8 cellular contexts compared by ENCODE assay signal in genomic region chr1:156420209-156421061, GRCh38. TPM values are rescaled to one million over a fixed set of nuclear protein-coding genes. Genes with fewer than 3 reads are reported as not detected.
A peak's percentile ranks its signal among the peaks of the same experiment; 100 is the strongest.
DNase-seq lines count a peak whose midpoint lies in the region; ATAC-seq and TF ChIP-seq lines count a peak whose summit lies in the region.

No MANE protein-coding gene starts in this region.

- TF ChIP-seq CTCF in endothelial cell (IDR thresholded peaks at IDR 0.05; ENCODE audit: unreplicated experiment), result peak; percentile 4

- peaks cover 25% of the 10 kb centered on the region for H3K27me3 Mint-ChIP-seq in endothelial cell (ENCODE audit: unreplicated experiment)

- H3K4me1 Mint-ChIP-seq in endothelial cell (ENCODE audit: unreplicated experiment), result peaks cover 24% of the 10 kb centered on the region

- peaks cover 8% of the 10 kb centered on the region for H3K36me3 Mint-ChIP-seq in endothelial cell (ENCODE audit: low read depth, unreplicated experiment)

- ATAC-seq in activated CD4-positive, CD25-positive, alpha-beta regulatory T cell treated with anti-CD3 and anti-CD28 coated beads, Interleukin-2, amount 50 U/mL, for 24 hours, result peak; percentile 88

- H3K27ac Mint-ChIP-seq in endothelial cell (ENCODE audit: unreplicated experiment), result no peak overlapping the region

- H3K9me3 Mint-ChIP-seq in endothelial cell (ENCODE audit: unreplicated experiment), result no peaks in the 10 kb centered on the region

- peak overlapping the region; percentile 67 for H3K4me3 Mint-ChIP-seq in endothelial cell (ENCODE audit: unreplicated experiment)

- DNase-seq in NCI-H510A treated with DMSO at 0.1 percent for 48 hours (lab: John Stamatoyannopoulos, UW), result peak; percentile 31
- DNase-seq in NCI-H510A (lab: John Stamatoyannopoulos, UW), result no peak
- peak; percentile 43 for DNase-seq in endothelial cell (ENCODE audit: low spot score)
- DNase-seq in stimulated activated CD4-positive, alpha-beta T cell treated with anti-CD3 and anti-CD28 coated beads, Interleukin-1b, Interleukin-23, amount 100 ng/mL, for 4 hours (ENCODE audit: low read depth in 2 of 2), result peak; percentile 23 to 33
- DNase-seq in NCI-H1694 treated with DMSO at 0.1 percent for 48 hours (lab: John Stamatoyannopoulos, UW), result no peak
- DNase-seq in cortex of kidney (lab: John Stamatoyannopoulos, UW), result no peak
- DNase-seq in UCSD-AML1 (lab: John Stamatoyannopoulos, UW; ENCODE audit: unreplicated experiment), result no peak

RNA-seq across cellular contexts. Expression of gene RHBG, which starts 51.4 kb away (rescaled TPM):
- total RNA-seq in endothelial cell (ENCODE audit: unreplicated experiment), result not detected

Comparison
In these comparisons a context has a peak if more than half of its experiments do, and no peak if none do; other contexts are left out.
1. DNase-seq: peak in NCI-H510A treated with DMSO at 0.1 percent for 48 hours (single experiment), endothelial cell (single experiment) and stimulated activated CD4-positive, alpha-beta T cell treated with anti-CD3 and anti-CD28 coated beads, Interleukin-1b, Interleukin-23, amount 100 ng/mL, for 4 hours (2 of 2); none in NCI-H510A (single experiment), NCI-H1694 treated with DMSO at 0.1 percent for 48 hours (single experiment), cortex of kidney (single experiment) and UCSD-AML1 (single experiment).